8 cellular contexts compared by ENCODE assay signal in genomic region chr3:141738636-141739363, GRCh38. TPM values are rescaled to one million over a fixed set of nuclear protein-coding genes. Genes with fewer than 3 reads are reported as not detected.
A peak's percentile ranks its signal among the peaks of the same experiment; 100 is the strongest.
DNase-seq lines count a peak whose midpoint lies in the region; ATAC-seq, FAIRE-seq and TF ChIP-seq lines count a peak whose summit lies in the region.

No MANE protein-coding gene starts in this region.

- H4K20me1 ChIP-seq in OCI-LY1 (ENCODE audit: insufficient read depth, low read length) = no peaks in the 10 kb centered on the region

- H3K9ac ChIP-seq in OCI-LY1 (ENCODE audit: low read length) (peak overlapping the region; percentile 79), iPS-18a (ENCODE audit: low read length) (peak overlapping the region; percentile 96)

- H3K4me3 ChIP-seq in OCI-LY1 (ENCODE audit: low read depth, low read length, poor library complexity, severe bottlenecking) (peak overlapping the region; percentile 92), iPS-18a (ENCODE audit: low read length) (peak overlapping the region; percentile 98), small intestine (ENCODE audit: low read depth in 1 of 2, low read length in 2 of 2) (peak overlapping the region; percentile 74 to 90)

- peaks cover 52% of the 10 kb centered on the region for H3K79me2 ChIP-seq in OCI-LY1 (ENCODE audit: insufficient read depth, low read length)

- TF ChIP-seq CTCF in C4-2B (conservative IDR thresholded peaks at IDR 0.05) (no peak), OCI-LY1 (IDR thresholded peaks at IDR 0.05; ENCODE audit: low read length) (no peak)

- no peak for FAIRE-seq in small intestine (lab: Jason Lieb, UNC)

- no peaks in the 10 kb centered on the region for H3K27me3 ChIP-seq in OCI-LY1 (ENCODE audit: insufficient read depth, low read length)
- H3K27me3 ChIP-seq in iPS-18a (ENCODE audit: control insufficient read depth, insufficient read depth, low read length) = no peaks in the 10 kb centered on the region
- H3K27me3 ChIP-seq in small intestine (ENCODE audit: control insufficient read depth in 2 of 2, insufficient read depth in 2 of 2, low read length in 2 of 2) = no peaks in the 10 kb centered on the region

- DNase-seq in astrocyte of the hippocampus (ENCODE audit: low read depth, low spot score) (peak; percentile 60), small intestine (peak; percentile 84), GM19240 (ENCODE audit: insufficient read length, low spot score) (no peak)

- H2AFZ ChIP-seq in OCI-LY1 (ENCODE audit: low read length) = 0 out of 2 replicates have a peak overlapping the region, but pooled peaks have one; percentile 19

- 0 to 1% (median 0%) methylated on average over 30 of the region's 30 CpGs for WGBS in small intestine, 3 donors

- H3K36me3 ChIP-seq in OCI-LY1 (ENCODE audit: insufficient read depth, low read length) = peaks cover 18% of the 10 kb centered on the region
- H3K36me3 ChIP-seq in iPS-18a (ENCODE audit: control insufficient read depth, low read depth, low read length) = peaks cover 10% of the 10 kb centered on the region
- H3K36me3 ChIP-seq in small intestine (ENCODE audit: control insufficient read depth in 2 of 2, insufficient read depth in 2 of 2, low read length in 2 of 2) = no peaks in the 10 kb centered on the region

- peak overlapping the region; percentile 95 for H3K27ac ChIP-seq in C4-2B
- H3K27ac ChIP-seq in OCI-LY1 (ENCODE audit: low read depth, low read length, poor library complexity, severe bottlenecking) = peak overlapping the region; percentile 62
- H3K27ac ChIP-seq in iPS-18a (ENCODE audit: low read length) = peak overlapping the region; percentile 96
- peak overlapping the region; percentile 96 to 97 for H3K27ac ChIP-seq in small intestine (ENCODE audit: low read depth in 1 of 2, low read length in 1 of 2)

- no peaks in the 10 kb centered on the region for H3K9me3 ChIP-seq in OCI-LY1 (ENCODE audit: low read length)
- H3K9me3 ChIP-seq in iPS-18a (ENCODE audit: control insufficient read depth, low read depth, low read length) = no peaks in the 10 kb centered on the region
- H3K9me3 ChIP-seq in small intestine (ENCODE audit: control insufficient read depth, low read depth) = no peaks in the 10 kb centered on the region

- peak; percentile 27 for ATAC-seq in GM18907 (IDR thresholded peaks at IDR 0.05; ENCODE audit: unreplicated experiment)
- peak; percentile 21 for ATAC-seq in HG03460 (IDR thresholded peaks at IDR 0.05; ENCODE audit: unreplicated experiment)

- peaks cover 38% of the 10 kb centered on the region for H3K4me1 ChIP-seq in OCI-LY1 (ENCODE audit: insufficient read depth, low read length, severe bottlenecking)
- H3K4me1 ChIP-seq in iPS-18a (ENCODE audit: control insufficient read depth, low read depth, low read length) = peaks cover 7% of the 10 kb centered on the region
- peaks cover 4 to 6% of the 10 kb centered on the region in 2 donors for H3K4me1 ChIP-seq in small intestine (ENCODE audit: control insufficient read depth in 2 of 2, insufficient read depth in 1 of 2, low read depth in 1 of 2, low read length in 1 of 2)

- H3K4me2 ChIP-seq in OCI-LY1 (ENCODE audit: low read length) = peak overlapping the region; percentile 81

- no peaks in the 10 kb centered on the region for H3F3A ChIP-seq in OCI-LY1 (ENCODE audit: insufficient read depth, low read length)

- H3K9me2 ChIP-seq in OCI-LY1 (ENCODE audit: low read depth, low read length) = no peaks in the 10 kb centered on the region

RNA-seq across cellular contexts. Expression of gene RNF7, which starts 0.7 kb away (rescaled TPM):
- 100 to 1,000 TPM; 120 to 260 (median 208) TPM for polyA plus RNA-seq in small intestine

RNA-seq across cellular contexts. Expression of gene GRK7, which starts 24.4 kb away (rescaled TPM):
- not detected for polyA plus RNA-seq in small intestine
